26 cellular contexts compared by ENCODE assay signal in the genomic region with DNA sequence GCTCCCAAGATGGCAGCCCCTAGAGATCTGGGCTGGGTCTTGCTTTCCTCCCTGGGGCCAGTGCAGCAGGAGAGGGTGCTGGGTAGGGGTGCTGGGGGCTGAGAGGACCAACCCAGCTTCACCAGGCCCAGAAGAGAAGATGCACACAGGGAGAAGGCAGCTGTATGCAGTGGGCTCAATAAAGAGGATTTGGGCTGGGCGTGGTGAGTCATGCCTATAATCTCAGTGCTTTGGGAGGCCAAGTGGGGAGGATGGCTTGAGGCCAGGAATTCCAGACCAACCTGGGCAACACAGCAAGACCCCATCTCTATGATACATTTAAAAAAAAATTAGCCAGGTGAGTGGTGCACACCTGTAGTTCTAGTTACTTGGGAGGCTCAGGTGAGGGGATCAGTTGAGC. TPM values are rescaled to one million over a fixed set of nuclear protein-coding genes. Genes with fewer than 3 reads are reported as not detected.
DNase-seq lines count a peak whose midpoint lies in the region; ATAC-seq and TF ChIP-seq lines count a peak whose summit lies in the region.
"Had no signal": no experiment of that assay in that cellular context is flagged by ENCODE, and none has a peak within 500 bp of the region (broad histone marks: within the 10 kb centered on the region; RNA-seq: fewer than 3 reads in every experiment).

No MANE protein-coding gene starts in this region.

- peaks cover 12% of the 10 kb centered on the region; the same call in 1 of the 2 replicates for H3K4me1 ChIP-seq in HUES48 (ENCODE audit: control insufficient read depth, insufficient read depth, low read length)
- H3K4me1 ChIP-seq in right cardiac atrium (ENCODE audit: control insufficient read depth, insufficient read depth, low read length) = peaks cover 16% of the 10 kb centered on the region
- H3K4me1 ChIP-seq: ascending aorta, parathyroid adenoma had no signal

- H3K27me3 Mint-ChIP-seq in WTC11 (ENCODE audit: low read depth) = no peaks in the 10 kb centered on the region; the same call in 1 of the 2 replicates
- H3K27me3 Mint-ChIP-seq: central memory CD8-positive, alpha-beta T cell; stimulated activated naive CD8-positive, alpha-beta T cell treated with anti-CD3 and anti-CD28 coated beads, Interleukin-15, Interleukin-2, amounts not matched to agents 100 ng/mL and 50 ng/mL, for 24 hours had no signal

- TF ChIP-seq CTCF in WTC11 (IDR thresholded peaks at IDR 0.05) = no peak

- H3K4me3 ChIP-seq in HUES48 (ENCODE audit: low read depth, low read length) (no peak overlapping the region), right cardiac atrium (ENCODE audit: low read length) (no peak overlapping the region)
- H3K4me3 ChIP-seq: ascending aorta, GM23248, transverse colon had no signal

- no peaks in the 10 kb centered on the region for H3K36me3 Mint-ChIP-seq in WTC11
- H3K36me3 Mint-ChIP-seq in activated naive CD4-positive, alpha-beta T cell treated with anti-CD3 and anti-CD28 coated beads, Interleukin-2, amount 50 U/mL, for 72 hours = no peaks in the 10 kb centered on the region
- H3K36me3 Mint-ChIP-seq: activated naive CD4-positive, alpha-beta T cell treated with anti-CD3 and anti-CD28 coated beads, Interleukin-2, amount 50 U/mL, for 24 hours; immature natural killer cell; natural killer cell had no signal

- H3K9me3 ChIP-seq in HUES48 (ENCODE audit: control insufficient read depth, insufficient read depth, low read length) (no peaks in the 10 kb centered on the region), right cardiac atrium (ENCODE audit: control insufficient read depth, low read length) (no peaks in the 10 kb centered on the region)
- H3K9me3 ChIP-seq: ascending aorta, transverse colon had no signal

- H3K4me1 Mint-ChIP-seq in WTC11 = peaks cover 25% of the 10 kb centered on the region
- H3K4me1 Mint-ChIP-seq: activated naive CD4-positive, alpha-beta T cell treated with anti-CD3 and anti-CD28 coated beads, Interleukin-2, amount 50 U/mL, for 24 hours; immature natural killer cell; natural killer cell had no signal

- H3K27me3 ChIP-seq in HUES48 (ENCODE audit: control insufficient read depth, insufficient read depth, low read length) (no peaks in the 10 kb centered on the region), right cardiac atrium (ENCODE audit: control insufficient read depth, insufficient read depth) (no peaks in the 10 kb centered on the region)
- H3K27me3 ChIP-seq: ascending aorta, transverse colon had no signal

- ATAC-seq in WTC11 (no peak), right cardiac atrium (no peak)
- ATAC-seq in activated naive CD4-positive, alpha-beta T cell treated with anti-CD3 and anti-CD28 coated beads, Interleukin-2, amount 50 U/mL, for 72 hours = no peak
- ATAC-seq: natural killer cell had no signal

- no peaks in the 10 kb centered on the region for H3K9me3 Mint-ChIP-seq in WTC11
- H3K9me3 Mint-ChIP-seq in activated naive CD4-positive, alpha-beta T cell treated with anti-CD3 and anti-CD28 coated beads, Interleukin-2, amount 50 U/mL, for 72 hours = no peaks in the 10 kb centered on the region
- H3K9me3 Mint-ChIP-seq: activated naive CD4-positive, alpha-beta T cell treated with anti-CD3 and anti-CD28 coated beads, Interleukin-2, amount 50 U/mL, for 24 hours; central memory CD8-positive, alpha-beta T cell; immature natural killer cell; natural killer cell; stimulated activated naive CD8-positive, alpha-beta T cell treated with anti-CD3 and anti-CD28 coated beads, Interleukin-15, Interleukin-2, amounts not matched to agents 100 ng/mL and 50 ng/mL, for 24 hours had no signal

- 89% methylated on average over 1 of the region's 1 CpG for WGBS in right cardiac atrium

- no peaks in the 10 kb centered on the region for H3K36me3 ChIP-seq in HUES48 (ENCODE audit: control insufficient read depth, insufficient read depth, low read length)
- H3K36me3 ChIP-seq: ascending aorta, transverse colon, WERI-Rb-1 had no signal

- peak overlapping the region; percentile 28 for H3K27ac ChIP-seq in HUES48 (ENCODE audit: low read depth, low read length)
- H3K27ac ChIP-seq in right cardiac atrium (ENCODE audit: low read length) = peak overlapping the region; percentile 36
- peak overlapping the region; percentile 74 for H3K27ac ChIP-seq in temporal lobe (ENCODE audit: low read depth, low read length)
- H3K27ac ChIP-seq: ascending aorta, GM23248, WERI-Rb-1 had no signal

- CTCF ChIA-PET in WTC11 (lab: Charles Lee) = no interaction called here

- DNase-seq in WTC11 (ENCODE audit: low spot score) (no peak), right cardiac atrium (peak in 1 of 3 donors; percentile 68), NCI-H1417 (lab: John Stamatoyannopoulos, UW) (no peak), kidney tubule cell (ENCODE audit: low spot score) (no peak), MV-4-11 (lab: John Stamatoyannopoulos, UW) (no peak)
- DNase-seq in activated naive CD4-positive, alpha-beta T cell treated with anti-CD3 and anti-CD28 coated beads, Interleukin-2, amount 50 U/mL, for 72 hours (ENCODE audit: low spot score in 2 of 2) = no peak
- DNase-seq: activated CD4-positive, alpha-beta T cell treated with anti-CD3 and anti-CD28 coated beads, Interleukin-2, amount 50 U/mL, for 1 hour; immature natural killer cell; natural killer cell; NCI-H1092; NCI-H2029; NCI-H2227 treated with DMSO at 0.1 percent for 48 hours; NCI-H748 treated with DMSO at 0.1 percent for 48 hours; stimulated activated CD4-positive, alpha-beta T cell treated with anti-CD3 and anti-CD28 coated beads, Interleukin-15, amount 100 ng/mL, for 24 hours; transverse colon; WERI-Rb-1 had no signal

- intact Hi-C loops in right cardiac atrium (cut with DNase I) = no loop called here

- POLR2A ChIA-PET in WTC11 (lab: Charles Lee) = no interaction called here

- no peak overlapping the region for H3K9ac ChIP-seq in HUES48 (ENCODE audit: low read depth, low read length)
- H3K9ac ChIP-seq: GM23248, parathyroid adenoma had no signal

- H3K4me3 Mint-ChIP-seq in WTC11 = no peak overlapping the region
- H3K4me3 Mint-ChIP-seq: activated naive CD4-positive, alpha-beta T cell treated with anti-CD3 and anti-CD28 coated beads, Interleukin-2, amount 50 U/mL, for 24 hours; central memory CD8-positive, alpha-beta T cell; immature natural killer cell; natural killer cell; stimulated activated naive CD8-positive, alpha-beta T cell treated with anti-CD3 and anti-CD28 coated beads, Interleukin-15, Interleukin-2, amounts not matched to agents 100 ng/mL and 50 ng/mL, for 24 hours had no signal

- H3K27ac Mint-ChIP-seq in WTC11 = no peak overlapping the region
- peak overlapping the region in 1 of 2 donors; percentile 7 for H3K27ac Mint-ChIP-seq in activated naive CD4-positive, alpha-beta T cell treated with anti-CD3 and anti-CD28 coated beads, Interleukin-2, amount 50 U/mL, for 72 hours
- H3K27ac Mint-ChIP-seq: activated naive CD4-positive, alpha-beta T cell treated with anti-CD3 and anti-CD28 coated beads, Interleukin-2, amount 50 U/mL, for 24 hours; immature natural killer cell; natural killer cell; stimulated activated naive CD8-positive, alpha-beta T cell treated with anti-CD3 and anti-CD28 coated beads, Interleukin-15, Interleukin-2, amounts not matched to agents 100 ng/mL and 50 ng/mL, for 24 hours had no signal

TF ChIP-seq in WTC11, 78 proteins besides CTCF, POLR2A, EP300 and RAD21:
- TF ChIP-seq PREB (CRISPR knock-in tag; IDR thresholded peaks at IDR 0.05; ENCODE audit: borderline replicate concordance) (no peak), E2F1 (CRISPR knock-in tag; IDR thresholded peaks at IDR 0.05) (no peak), NR1H2 (CRISPR knock-in tag; IDR thresholded peaks at IDR 0.05) (no peak), ZBTB21 (CRISPR knock-in tag; IDR thresholded peaks at IDR 0.05; ENCODE audit: borderline replicate concordance) (no peak), ZNF121 (CRISPR knock-in tag; IDR thresholded peaks at IDR 0.05) (peak; percentile 72), KAT7 (CRISPR knock-in tag; IDR thresholded peaks at IDR 0.05; ENCODE audit: borderline replicate concordance) (no peak)

RNA-seq across cellular contexts. Expression of gene EMILIN3, which starts 25.7 kb away (rescaled TPM):
- total RNA-seq in WTC11 (2021) (5.5 to 6.0 TPM (median 5.8 TPM) in 3 replicates), right cardiac atrium (1 to 10 TPM; 2.1 to 7.4 (median 5.5) TPM), temporal lobe (3.7 TPM)
- polyA plus RNA-seq in right cardiac atrium = 4.3 TPM
- under 1 TPM in 1 of 2 donors, not detected in 1; 0.27 TPM for total RNA-seq in activated naive CD4-positive, alpha-beta T cell treated with anti-CD3 and anti-CD28 coated beads, Interleukin-2, amount 50 U/mL, for 72 hours
- total RNA-seq: fibroblast of villous mesenchyme, GM23248, HT-29, natural killer cell had no signal
- polyA plus RNA-seq: GM23248, immature natural killer cell had no signal

RNA-seq across cellular contexts. Expression of gene LPIN3, which starts 51.7 kb away (rescaled TPM):
- total RNA-seq in WTC11 (2021) (7.9 to 8.5 TPM (median 8.2 TPM) in 3 replicates), right cardiac atrium (10 to 100 TPM in 3 of 4 donors, 1 to 10 TPM in 1; 9.3 to 14.8 (median 13.2) TPM), temporal lobe (0.49 TPM)
- polyA plus RNA-seq in right cardiac atrium = 18.2 TPM
- total RNA-seq in activated naive CD4-positive, alpha-beta T cell treated with anti-CD3 and anti-CD28 coated beads, Interleukin-2, amount 50 U/mL, for 72 hours = 1 to 10 TPM; 4.4 to 5.1 TPM
